ENCODE assay signal across 18 cellular contexts in the genomic region with DNA sequence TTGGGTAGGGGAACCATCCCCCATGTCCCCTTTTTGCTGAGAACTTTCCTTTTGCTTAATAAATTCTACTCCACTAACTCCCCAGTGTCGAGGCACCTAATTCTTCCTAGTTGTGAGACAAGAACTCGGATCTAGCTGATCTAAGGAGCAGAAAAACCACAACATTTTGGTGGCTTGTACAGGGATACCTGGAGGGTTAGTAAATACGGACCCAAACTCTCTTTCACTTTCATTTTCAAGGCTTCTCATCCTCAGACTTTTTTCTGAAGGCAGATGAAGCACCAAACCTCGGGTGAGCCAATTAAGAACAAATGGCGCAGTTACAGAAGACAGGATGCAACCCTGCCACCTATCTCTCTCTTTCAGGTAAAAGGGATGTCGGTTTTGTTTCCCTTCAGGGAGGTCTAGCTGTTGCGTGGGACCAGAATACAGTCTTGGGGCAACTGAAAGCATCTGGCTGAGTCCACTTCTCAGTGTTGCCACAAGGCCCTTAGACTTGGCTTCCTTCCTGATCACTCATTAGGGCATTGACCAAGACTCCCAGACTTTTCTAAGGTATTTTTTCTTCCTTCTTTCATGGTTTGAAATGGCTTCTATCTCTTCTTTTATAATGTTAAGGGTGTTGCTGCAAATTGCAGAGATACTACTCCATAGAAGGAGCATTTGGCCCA. TPM values are rescaled to one million over a fixed set of nuclear protein-coding genes. Genes with fewer than 3 reads are reported as not detected.
DNase-seq lines count a peak whose midpoint lies in the region; ATAC-seq and TF ChIP-seq lines count a peak whose summit lies in the region.
"Had no signal": no experiment of that assay in that cellular context is flagged by ENCODE, and none has a peak within 500 bp of the region (broad histone marks: within the 10 kb centered on the region; RNA-seq: fewer than 3 reads in every experiment).

No MANE protein-coding gene starts in this region.

- TF ChIP-seq CTCF in GM12864 (IDR thresholded peaks at IDR 0.05; ENCODE audit: low read depth, low read length, missing control alignments) (no peak), PC-9 (conservative IDR thresholded peaks at IDR 0.05) (no peak), fibroblast of the aortic adventitia (IDR thresholded peaks at IDR 0.05; ENCODE audit: insufficient read depth, low read length) (no peak)

- no TSS peak for BruUV-seq in PC-9 (replicated peaks; lab: Mats Ljungman, UMichigan)

- intact Hi-C loops in PC-9 (cut with micrococcal nuclease; ENCODE audit: unreplicated experiment) = no loop called here

- no peaks in the 10 kb centered on the region for H3K9me2 ChIP-seq in PC-9 (ENCODE audit: insufficient read depth)

- ATAC-seq in HG03045 (IDR thresholded peaks at IDR 0.05; ENCODE audit: unreplicated experiment) (no peak), HG03039 (IDR thresholded peaks at IDR 0.05; ENCODE audit: unreplicated experiment) (no peak)
- ATAC-seq: A549, sciatic nerve had no signal

- no peak for DNase-seq in T-helper 1 cell
- no peak for DNase-seq in GM12864 (ENCODE audit: low read depth)
- no peak for DNase-seq in PC-9
- DNase-seq in fibroblast of the aortic adventitia (ENCODE audit: low read depth) = no peak
- no peak for DNase-seq in NCI-H1436 treated with DMSO at 0.1 percent for 48 hours (lab: John Stamatoyannopoulos, UW)
- DNase-seq: caudate nucleus; COR-L47; HCEC 1CT; NCI-H2081 treated with DMSO at 0.1 percent for 48 hours; Right ventricle myocardium superior; stimulated activated CD4-positive, alpha-beta T cell treated with anti-CD3 and anti-CD28 coated beads, Interleukin-4, amount 100 ng/mL, for 1 hour had no signal

- H3K4me3 ChIP-seq in GM12864 (ENCODE audit: low read depth, low read length) (peak overlapping the region; percentile 2; the same call in 1 of the 2 replicates), PC-9 (peak overlapping the region; percentile 18; the same call in 1 of the 2 replicates), fibroblast of the aortic adventitia (ENCODE audit: low read depth, low read length) (peak overlapping the region; percentile 39)
- H3K4me3 ChIP-seq: A549, lung had no signal

- POLR2A ChIA-PET in PC-9 (lab: Charles Lee; ENCODE audit: unreplicated experiment) = no interaction called here

- H3K27ac Mint-ChIP-seq in T-helper 1 cell treated with Interleukin-12 subunit alpha and Interleukin-12 subunit beta and Interleukin-4 antibody, amounts not matched to agents 30 μg/mL and 1 μg/mL, for 36 hours = no peak overlapping the region

- H3K27me3 Mint-ChIP-seq in T-helper 1 cell treated with Interleukin-12 subunit alpha and Interleukin-12 subunit beta and Interleukin-4 antibody, amounts not matched to agents 30 μg/mL and 1 μg/mL, for 36 hours (ENCODE audit: low read depth) = no peaks in the 10 kb centered on the region

- H3K9me3 Mint-ChIP-seq in T-helper 1 cell treated with Interleukin-12 subunit alpha and Interleukin-12 subunit beta and Interleukin-4 antibody, amounts not matched to agents 30 μg/mL and 1 μg/mL, for 36 hours = no peaks in the 10 kb centered on the region

- H3K36me3 ChIP-seq in PC-9 (ENCODE audit: low read depth) = no peaks in the 10 kb centered on the region
- H3K36me3 ChIP-seq: upper lobe of left lung had no signal

- CTCF ChIA-PET in PC-9 (lab: Charles Lee) = no interaction called here

- H3K4me1 ChIP-seq in PC-9 (replicated peaks; ENCODE audit: insufficient read depth) = no peaks in the 10 kb centered on the region
- H3K4me1 ChIP-seq: A549, upper lobe of left lung had no signal

- H4K20me1 ChIP-seq in PC-9 (ENCODE audit: insufficient read depth) = no peaks in the 10 kb centered on the region

- peak overlapping the region; percentile 64 for H3K4me2 ChIP-seq in PC-9
- H3K4me2 ChIP-seq: A549 had no signal

- H3K27ac ChIP-seq in PC-9 = no peak overlapping the region
- H3K27ac ChIP-seq: A549, upper lobe of left lung had no signal

- no peaks in the 10 kb centered on the region for H3K79me2 ChIP-seq in PC-9 (ENCODE audit: low read depth)

- H3K36me3 Mint-ChIP-seq in T-helper 1 cell treated with Interleukin-12 subunit alpha and Interleukin-12 subunit beta and Interleukin-4 antibody, amounts not matched to agents 30 μg/mL and 1 μg/mL, for 36 hours (ENCODE audit: low read depth) = no peaks in the 10 kb centered on the region

- peaks cover 3% of the 10 kb centered on the region for H3K4me1 Mint-ChIP-seq in T-helper 1 cell treated with Interleukin-12 subunit alpha and Interleukin-12 subunit beta and Interleukin-4 antibody, amounts not matched to agents 30 μg/mL and 1 μg/mL, for 36 hours (ENCODE audit: low read depth)

- no peaks in the 10 kb centered on the region for H3K27me3 ChIP-seq in PC-9 (ENCODE audit: insufficient read depth, low read depth)
- H3K27me3 ChIP-seq: upper lobe of left lung had no signal

- H3K4me3 Mint-ChIP-seq in T-helper 1 cell treated with Interleukin-12 subunit alpha and Interleukin-12 subunit beta and Interleukin-4 antibody, amounts not matched to agents 30 μg/mL and 1 μg/mL, for 36 hours = peak overlapping the region; percentile 7

- peak overlapping the region; percentile 62; the same call in 1 of the 2 replicates for H2AFZ ChIP-seq in PC-9

- no peaks in the 10 kb centered on the region for H3F3A ChIP-seq in PC-9 (ENCODE audit: insufficient read depth, low read depth)

- no peaks in the 10 kb centered on the region for H3K9me3 ChIP-seq in PC-9 (ENCODE audit: insufficient read depth, low read depth)
- H3K9me3 ChIP-seq: A549, upper lobe of left lung had no signal

RNA-seq across cellular contexts. Expression of a gene that starts 11.1 kb away (rescaled TPM):
- total RNA-seq in PC-9 (2021) (not detected in 2 replicates), fibroblast of the aortic adventitia (ENCODE audit: low replicate concordance) (under 0.01 and 0.25 TPM in 2 replicates)
- total RNA-seq: Right ventricle myocardium superior had no signal
